Comparison of ENCODE assay signal across 9 cellular contexts in genomic region chr9:35658894-35659220, GRCh38. TPM values are rescaled to one million over a fixed set of nuclear protein-coding genes. Genes with fewer than 3 reads are reported as not detected.
DNase-seq lines count a peak whose midpoint lies in the region; ATAC-seq, FAIRE-seq and TF ChIP-seq lines count a peak whose summit lies in the region.
"Had no signal": no experiment of that assay in that cellular context is flagged by ENCODE, and none has a peak within 500 bp of the region (broad histone marks: within the 10 kb centered on the region; RNA-seq: fewer than 3 reads in every experiment).

No MANE protein-coding gene starts in this region.

- intact Hi-C loops in pancreas (cut with DNase I), result no loop called here

- ATAC-seq in HG02852 (IDR thresholded peaks at IDR 0.05; ENCODE audit: unreplicated experiment), result peak; percentile 4
- ATAC-seq in foreskin keratinocyte, result no peak
- ATAC-seq in pancreas, result peak; percentile 1 to 4 (median 2)

- H3K9me3 ChIP-seq in WERI-Rb-1 (ENCODE audit: severe bottlenecking), result no peaks in the 10 kb centered on the region
- H3K9me3 ChIP-seq in pancreas, result no peaks in the 10 kb centered on the region

- peak overlapping the region; percentile 80 for H3K4me3 ChIP-seq in WERI-Rb-1 (ENCODE audit: low read depth, low read length)
- H3K4me3 ChIP-seq in pancreas, result peak overlapping the region; percentile 76 to 97 (median 90)

- WGBS in pancreas, 2 donors, result 0 to 1% methylated on average over 4 of the region's 4 CpGs

- peak; percentile 18 for DNase-seq in COR-L47 (lab: John Stamatoyannopoulos, UW)
- DNase-seq in WERI-Rb-1, result peak; percentile 28
- DNase-seq in foreskin keratinocyte, result peak in 1 of 2 donors; percentile 57
- DNase-seq in pancreas, result peak in 1 of 6 donors; percentile 57
- DNase-seq in NCI-H345 treated with DMSO at 0.1 percent for 48 hours (lab: John Stamatoyannopoulos, UW; ENCODE audit: unreplicated experiment), result no peak
- no peak for DNase-seq in cerebellum (ENCODE audit: low spot score)
- no peak for DNase-seq in NCI-H345 (lab: John Stamatoyannopoulos, UW)

- H3K4me1 ChIP-seq in foreskin keratinocyte (peaks cover 1% of the 10 kb centered on the region), pancreas (peaks cover 21 to 29% (median 29%) of the 10 kb centered on the region in 3 donors)

- TF ChIP-seq CTCF in WERI-Rb-1 (IDR thresholded peaks at IDR 0.05; ENCODE audit: low read depth, low read length) (no peak), foreskin keratinocyte (conservative IDR thresholded peaks at IDR 0.05) (no peak), pancreas (IDR thresholded peaks at IDR 0.05) (no peak)

- no peak for FAIRE-seq in pancreas (lab: Jason Lieb, UNC)
- FAIRE-seq: TTC549 had no signal

- H3K36me3 ChIP-seq in WERI-Rb-1, result peaks cover 34% of the 10 kb centered on the region
- H3K36me3 ChIP-seq in pancreas, result no peaks in the 10 kb centered on the region

- H3K27ac ChIP-seq in WERI-Rb-1 (peak overlapping the region; percentile 98), foreskin keratinocyte (peak overlapping the region; percentile 94), pancreas (peak overlapping the region; percentile 94 to 100 (median 100))

- H3K27me3 ChIP-seq in WERI-Rb-1 (ENCODE audit: insufficient read depth, low read depth, severe bottlenecking) (no peaks in the 10 kb centered on the region), foreskin keratinocyte (peaks cover 2% of the 10 kb centered on the region), pancreas (no peaks in the 10 kb centered on the region)

RNA-seq across cellular contexts. Expression of gene CCDC107, which starts 0.8 kb away (rescaled TPM):
- 12.0 and 13.5 TPM in 2 replicates for total RNA-seq in foreskin keratinocyte
- 26.3 and 27.2 TPM in 2 replicates for polyA plus RNA-seq in foreskin keratinocyte
- 10 to 100 TPM; 13.8 to 32.6 (median 19.0) TPM for total RNA-seq in pancreas
- polyA plus RNA-seq in pancreas, result 10 to 100 TPM; 55.4 to 84.7 TPM
- 8.9 TPM for total RNA-seq in cerebellum

RNA-seq across cellular contexts. Expression of gene RMRP, which starts 1.0 kb away (rescaled TPM):
- 3,234 and 3,953 TPM in 2 replicates for total RNA-seq in foreskin keratinocyte
- 2.0 TPM in 1 of 2 replicates, not detected in the other for polyA plus RNA-seq in foreskin keratinocyte
- total RNA-seq in pancreas, result over 10,000 TPM in 4 of 6 donors, 1,000 to 10,000 TPM in 2; 3,151 to 15,171 (median 11,469) TPM
- polyA plus RNA-seq in pancreas, result 100 to 1,000 TPM in 1 of 2 donors, 10 to 100 TPM in 1; 80.5 to 300 TPM
- 172,488 TPM for total RNA-seq in cerebellum

RNA-seq across cellular contexts. Expression of gene ARHGEF39, which starts 6.1 kb away (rescaled TPM):
- total RNA-seq in foreskin keratinocyte (4.0 and 4.8 TPM in 2 replicates), pancreas (1 to 10 TPM in 3 of 6 donors, under 1 TPM in 3; 0.20 to 1.2 (median 0.98) TPM), cerebellum (1.3 TPM)
- polyA plus RNA-seq in foreskin keratinocyte (4.9 and 5.7 TPM in 2 replicates), pancreas (1 to 10 TPM; 1.4 to 2.0 TPM)

RNA-seq across cellular contexts. Expression of gene SIT1, which starts 8.1 kb away (rescaled TPM):
- total RNA-seq in foreskin keratinocyte (not detected in 2 replicates), pancreas (under 1 TPM in 4 of 6 donors, not detected in 2; 0.25 to 0.59 (median 0.46) TPM), cerebellum (not detected)
- polyA plus RNA-seq in foreskin keratinocyte (not detected in 2 replicates), pancreas (under 1 TPM; 0.27 to 0.45 TPM)

RNA-seq across cellular contexts. Expression of gene CA9, which starts 14.9 kb away (rescaled TPM):
- 0.21 and 0.27 TPM in 2 replicates for total RNA-seq in foreskin keratinocyte
- 0.15 and 0.19 TPM in 2 replicates for polyA plus RNA-seq in foreskin keratinocyte
- total RNA-seq in pancreas, result 10 to 100 TPM in 2 of 6 donors, 1 to 10 TPM in 4; 1.2 to 75.6 (median 5.7) TPM
- polyA plus RNA-seq in pancreas, result 10 to 100 TPM in 1 of 2 donors, 1 to 10 TPM in 1; 9.2 to 17.9 TPM
- not detected for total RNA-seq in cerebellum

Comparison
In these comparisons a context has a peak if more than half of its experiments do, and no peak if none do; other contexts are left out.
1. DNase-seq: peak in COR-L47 (single experiment) and WERI-Rb-1 (single experiment); none in NCI-H345 treated with DMSO at 0.1 percent for 48 hours (single experiment), cerebellum (single experiment) and NCI-H345 (single experiment).
2. RNA of gene RMRP, which starts 1.0 kb away (total RNA-seq): 172,488 TPM in cerebellum (single experiment); 3,151 to 15,171 TPM in pancreas and 3,234 to 3,953 TPM in foreskin keratinocyte; every median in the first group is over 10 times any median in the second.
3. Peak in every context shown above with its lines, with median percentiles within 50 percentile points of each other: H3K27ac ChIP-seq.